11 cellular contexts compared by ENCODE assay signal in the genomic region with DNA sequence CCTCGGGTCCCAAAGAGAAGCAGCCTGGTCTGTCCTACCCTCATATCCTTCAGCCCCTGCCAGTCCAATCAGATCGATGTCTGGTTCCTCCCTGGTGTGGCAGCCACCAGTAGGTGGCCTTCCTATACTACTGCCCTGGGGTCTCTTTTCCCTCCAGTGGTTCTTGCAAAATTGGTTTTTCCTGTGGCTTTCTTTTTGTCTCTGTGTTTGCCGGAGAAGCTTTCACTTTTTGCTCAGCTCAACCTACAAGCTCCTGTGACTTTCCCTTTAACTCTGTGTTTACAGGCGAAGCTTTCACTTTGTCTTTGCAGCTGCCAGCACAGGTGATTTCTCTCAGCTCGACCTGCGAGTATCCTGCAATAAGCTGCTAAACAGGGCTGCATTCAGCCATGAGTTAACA. TPM values are rescaled to one million over a fixed set of nuclear protein-coding genes. Genes with fewer than 3 reads are reported as not detected.
DNase-seq lines count a peak whose midpoint lies in the region; ATAC-seq and FAIRE-seq lines count a peak whose summit lies in the region.
"Had no signal": no experiment of that assay in that cellular context is flagged by ENCODE, and none has a peak within 500 bp of the region (broad histone marks: within the 10 kb centered on the region; RNA-seq: fewer than 3 reads in every experiment).

No MANE protein-coding gene starts in this region.

- DNase-seq in NCI-H510A treated with DMSO at 0.1 percent for 48 hours (lab: John Stamatoyannopoulos, UW), result peak; percentile 71
- DNase-seq in iPS DF 6.9 (ENCODE audit: low read depth, low spot score), result peak; percentile 22
- no peak for DNase-seq in naive thymus-derived CD8-positive, alpha-beta T cell
- no peak for DNase-seq in activated CD4-positive, alpha-beta T cell treated with anti-CD3 and anti-CD28 coated beads for 4 hours
- DNase-seq in urothelium cell line (ENCODE audit: low spot score), result no peak
- DNase-seq in SIG-M5 treated with dmso at 0.1 percent for 504 hours (lab: John Stamatoyannopoulos, UW; ENCODE audit: unreplicated experiment), result no peak
- DNase-seq: CD4-positive, CD25-positive, alpha-beta regulatory T cell; tibial artery had no signal

- peaks cover 0 to 3% (median 0%) of the 10 kb centered on the region in 9 donors for H3K9me3 Mint-ChIP-seq in naive thymus-derived CD8-positive, alpha-beta T cell

- H3K9ac ChIP-seq in BLaER1, result no peak overlapping the region

- H3K4me1 Mint-ChIP-seq in naive thymus-derived CD8-positive, alpha-beta T cell, result no peaks in the 10 kb centered on the region
- H3K4me1 Mint-ChIP-seq: CD4-positive, CD25-positive, alpha-beta regulatory T cell had no signal

- H3K9me3 ChIP-seq in BLaER1 (no peaks in the 10 kb centered on the region), iPS DF 6.9 (ENCODE audit: control insufficient read depth, insufficient read depth, low read length) (no peaks in the 10 kb centered on the region)
- H3K9me3 ChIP-seq: tibial artery had no signal

- no peaks in the 10 kb centered on the region for H3K36me3 Mint-ChIP-seq in naive thymus-derived CD8-positive, alpha-beta T cell
- H3K36me3 Mint-ChIP-seq: activated naive CD4-positive, alpha-beta T cell treated with anti-CD3 and anti-CD28 coated beads, Interleukin-2, amount 50 U/mL, for 72 hours; CD4-positive, CD25-positive, alpha-beta regulatory T cell had no signal

- H3K27ac ChIP-seq in BLaER1 (no peak overlapping the region), iPS DF 6.9 (ENCODE audit: low read length) (peak overlapping the region; percentile 23)
- H3K27ac ChIP-seq: tibial artery had no signal

- POLR2A ChIA-PET in naive thymus-derived CD8-positive, alpha-beta T cell (lab: Charles Lee), result no interaction called here

- H3K4me2 ChIP-seq in BLaER1, result peak overlapping the region; percentile 40

- H3K27me3 Mint-ChIP-seq in naive thymus-derived CD8-positive, alpha-beta T cell, result peaks cover 0 to 17% (median 3%) of the 10 kb centered on the region in 5 donors
- H3K27me3 Mint-ChIP-seq: CD4-positive, CD25-positive, alpha-beta regulatory T cell had no signal

- H3K4me3 ChIP-seq in BLaER1 (no peak overlapping the region), iPS DF 6.9 (ENCODE audit: low read length) (no peak overlapping the region)
- H3K4me3 ChIP-seq: tibial artery had no signal

- FAIRE-seq in urothelium cell line (lab: Jason Lieb, UNC), result no peak

- H3K27me3 ChIP-seq in BLaER1 (no peaks in the 10 kb centered on the region), iPS DF 6.9 (ENCODE audit: control insufficient read depth, insufficient read depth, low read length) (no peaks in the 10 kb centered on the region)
- H3K27me3 ChIP-seq: tibial artery had no signal

- ATAC-seq in GM21529 (IDR thresholded peaks at IDR 0.05; ENCODE audit: unreplicated experiment), result peak; percentile 70
- no peak for ATAC-seq in naive thymus-derived CD8-positive, alpha-beta T cell
- ATAC-seq: activated naive CD4-positive, alpha-beta T cell treated with anti-CD3 and anti-CD28 coated beads, Interleukin-2, amount 50 U/mL, for 72 hours had no signal

- no peaks in the 10 kb centered on the region for H4K20me1 ChIP-seq in BLaER1

- H3K4me1 ChIP-seq in BLaER1 (0 out of 2 replicates have a peak, but pooled peaks cover 5% of the 10 kb centered on the region), iPS DF 6.9 (ENCODE audit: control insufficient read depth, insufficient read depth, low read length) (peaks cover 8% of the 10 kb centered on the region; the same call in 1 of the 2 replicates)

- no peak overlapping the region for H3K27ac Mint-ChIP-seq in naive thymus-derived CD8-positive, alpha-beta T cell
- H3K27ac Mint-ChIP-seq: activated naive CD4-positive, alpha-beta T cell treated with anti-CD3 and anti-CD28 coated beads, Interleukin-2, amount 50 U/mL, for 72 hours; CD4-positive, CD25-positive, alpha-beta regulatory T cell had no signal

- H3K36me3 ChIP-seq in BLaER1, result no peaks in the 10 kb centered on the region
- H3K36me3 ChIP-seq in iPS DF 6.9 (ENCODE audit: control insufficient read depth, insufficient read depth, low read length), result no peaks in the 10 kb centered on the region
- H3K36me3 ChIP-seq: tibial artery had no signal

- WGBS in iPS DF 6.9 (ENCODE audit: insufficient coverage, insufficient read length), result no CpG with 5 or more reads among the region's 6 CpGs

- H3K4me3 Mint-ChIP-seq in naive thymus-derived CD8-positive, alpha-beta T cell, result no peak overlapping the region
- H3K4me3 Mint-ChIP-seq: CD4-positive, CD25-positive, alpha-beta regulatory T cell had no signal

RNA-seq across cellular contexts. Expression of gene UGT2A3, which starts 46.8 kb away (rescaled TPM):
- not detected for total RNA-seq in naive thymus-derived CD8-positive, alpha-beta T cell
- not detected for polyA plus RNA-seq in naive thymus-derived CD8-positive, alpha-beta T cell
- total RNA-seq: activated naive CD4-positive, alpha-beta T cell treated with anti-CD3 and anti-CD28 coated beads, Interleukin-2, amount 50 U/mL, for 72 hours; CD4-positive, CD25-positive, alpha-beta regulatory T cell had no signal
- polyA plus RNA-seq: CD4-positive, CD25-positive, alpha-beta regulatory T cell had no signal

Comparison
In these comparisons a context has a peak if more than half of its experiments do, and no peak if none do; other contexts are left out.
1. DNase-seq: peak in NCI-H510A treated with DMSO at 0.1 percent for 48 hours (single experiment) and iPS DF 6.9 (single experiment); none in naive thymus-derived CD8-positive, alpha-beta T cell (0 of 10), activated CD4-positive, alpha-beta T cell treated with anti-CD3 and anti-CD28 coated beads for 4 hours (0 of 2), urothelium cell line (single experiment) and SIG-M5 treated with dmso at 0.1 percent for 504 hours (single experiment).